ENCODE assay signal across 8 cellular contexts in genomic region chr3:102229062-102229655, GRCh38.
DNase-seq lines count a peak whose midpoint lies in the region; ATAC-seq, FAIRE-seq and TF ChIP-seq lines count a peak whose summit lies in the region.

No MANE protein-coding gene starts in this region.

- peaks cover 23% of the 10 kb centered on the region for H3K4me1 Mint-ChIP-seq in activated T-helper 2 cell treated with anti-CD3 and anti-CD28 coated beads, Interferon-gamma antibody, Interleukin-2, Interleukin-4, amounts not matched to agents 10 μg/mL and 5 μg/mL and 100 μg/mL, durations not matched to agents 14 hours and 24 hours and 36 hours (ENCODE audit: low read depth)

- peaks cover 23% of the 10 kb centered on the region for H3K27me3 Mint-ChIP-seq in activated T-helper 2 cell treated with anti-CD3 and anti-CD28 coated beads, Interferon-gamma antibody, Interleukin-2, Interleukin-4, amounts not matched to agents 10 μg/mL and 5 μg/mL and 100 μg/mL, durations not matched to agents 14 hours and 24 hours and 36 hours (ENCODE audit: low read depth)

- peak; percentile 20 for DNase-seq in DMS79 (lab: John Stamatoyannopoulos, UW)
- DNase-seq in MG63: peak; percentile 44
- DNase-seq in SHP77 treated with DMSO at 0.1 percent for 48 hours (lab: John Stamatoyannopoulos, UW): peak; percentile 84
- DNase-seq in activated T-helper 2 cell treated with anti-CD3 and anti-CD28 coated beads, Interferon-gamma antibody, Interleukin-2, Interleukin-4, amounts not matched to agents 10 μg/mL and 5 μg/mL and 100 μg/mL, durations not matched to agents 14 hours and 24 hours and 36 hours (ENCODE audit: low spot score): peak; percentile 62
- DNase-seq in germinal center (ENCODE audit: low spot score): peak; percentile 42
- DNase-seq in pancreas: peak; percentile 50 to 87 (median 58)
- peak; percentile 79 for DNase-seq in transverse colon

- no peaks in the 10 kb centered on the region for H3K36me3 Mint-ChIP-seq in activated T-helper 2 cell treated with anti-CD3 and anti-CD28 coated beads, Interferon-gamma antibody, Interleukin-2, Interleukin-4, amounts not matched to agents 10 μg/mL and 5 μg/mL and 100 μg/mL, durations not matched to agents 14 hours and 24 hours and 36 hours (ENCODE audit: low read depth)

- ATAC-seq in GM21825 (IDR thresholded peaks at IDR 0.05; ENCODE audit: unreplicated experiment) (peak; percentile 49), pancreas (peak; percentile 74 to 88 (median 86))

- intact Hi-C loops in activated T-helper 2 cell treated with anti-CD3 and anti-CD28 coated beads, Interferon-gamma antibody, Interleukin-2, Interleukin-4, amounts not matched to agents 10 μg/mL and 5 μg/mL and 100 μg/mL, durations not matched to agents 14 hours and 24 hours and 36 hours (cut with micrococcal nuclease): loop anchor here (1.0 to 10.0 kb wide), 4 partner anchors 148 to 504 kb away; partner anchors contain the start of gene CEP97
- intact Hi-C loops in pancreas (cut with DNase I) (loop anchor here in 1 of 3 donors (5.0 kb wide), 1 partner anchor 427 kb away; no protein-coding TSS in a partner anchor), transverse colon (cut with DNase I; ENCODE audit: low total_unique reads) (loop anchor here (5.0 to 10.0 kb wide), 2 partner anchors 224 to 308 kb away; no protein-coding TSS in a partner anchor)

- TF ChIP-seq CTCF in pancreas (IDR thresholded peaks at IDR 0.05) (peak; percentile 89 to 92 (median 92)), transverse colon (IDR thresholded peaks at IDR 0.05) (peak; percentile 88 to 95 (median 93))

- H3K9me3 ChIP-seq in MG63 (no peaks in the 10 kb centered on the region), pancreas (no peaks in the 10 kb centered on the region), transverse colon (no peaks in the 10 kb centered on the region)

- no peak overlapping the region for H3K27ac Mint-ChIP-seq in activated T-helper 2 cell treated with anti-CD3 and anti-CD28 coated beads, Interferon-gamma antibody, Interleukin-2, Interleukin-4, amounts not matched to agents 10 μg/mL and 5 μg/mL and 100 μg/mL, durations not matched to agents 14 hours and 24 hours and 36 hours

- H3K4me1 ChIP-seq in pancreas (peaks cover 0 to 9% (median 6%) of the 10 kb centered on the region in 3 donors), transverse colon (peaks cover 0 to 11% (median 0%) of the 10 kb centered on the region in 4 donors)

- TF ChIP-seq EP300 in transverse colon (IDR thresholded peaks at IDR 0.05; ENCODE audit: low read depth): no peak

- H3K36me3 ChIP-seq in MG63 (no peaks in the 10 kb centered on the region), pancreas (no peaks in the 10 kb centered on the region), transverse colon (no peaks in the 10 kb centered on the region)

- no peak overlapping the region for H3K4me3 ChIP-seq in MG63
- no peak overlapping the region for H3K4me3 ChIP-seq in pancreas
- H3K4me3 ChIP-seq in transverse colon: no peak overlapping the region

- 0 out of 2 replicates have a peak, but pooled peaks cover 2% of the 10 kb centered on the region for H3K27me3 ChIP-seq in MG63
- H3K27me3 ChIP-seq in pancreas: no peaks in the 10 kb centered on the region
- H3K27me3 ChIP-seq in transverse colon: no peaks in the 10 kb centered on the region

- H3K27ac ChIP-seq in pancreas (no peak overlapping the region), transverse colon (no peak overlapping the region)

- no peak for TF ChIP-seq POLR2A in transverse colon (IDR thresholded peaks at IDR 0.05)

- H3K4me3 Mint-ChIP-seq in activated T-helper 2 cell treated with anti-CD3 and anti-CD28 coated beads, Interferon-gamma antibody, Interleukin-2, Interleukin-4, amounts not matched to agents 10 μg/mL and 5 μg/mL and 100 μg/mL, durations not matched to agents 14 hours and 24 hours and 36 hours (ENCODE audit: low read depth): no peak overlapping the region

- peak; percentile 34 for FAIRE-seq in pancreas (lab: Jason Lieb, UNC)

- no peaks in the 10 kb centered on the region for H3K9me3 Mint-ChIP-seq in activated T-helper 2 cell treated with anti-CD3 and anti-CD28 coated beads, Interferon-gamma antibody, Interleukin-2, Interleukin-4, amounts not matched to agents 10 μg/mL and 5 μg/mL and 100 μg/mL, durations not matched to agents 14 hours and 24 hours and 36 hours

- in situ Hi-C loops in transverse colon (cut with MboI; ENCODE audit: low pct_ligation_motif_present in 1 of 4, low pct_unique_long_range_greater_than_20kb in 1 of 4, low sequenced_read_pairs in 3 of 4): loop anchor here (5.0 to 25.0 kb wide), 4 partner anchors 308 to 427 kb away; no protein-coding TSS in a partner anchor

- WGBS in pancreas, 2 donors: 20 to 25% methylated on average over 7 of the region's 7 CpGs
- WGBS in transverse colon (ENCODE audit: low coverage in 1 of 2), 2 donors: 22 to 56% methylated on average over 2 to 7 of the region's 7 CpGs

Comparison
In these comparisons a context has a peak if more than half of its experiments do, and no peak if none do; other contexts are left out.
1. DNase-seq: peak in every context shown above with its lines; median percentile 84 in SHP77 treated with DMSO at 0.1 percent for 48 hours; 79 in transverse colon; 62 in activated T-helper 2 cell treated with anti-CD3 and anti-CD28 coated beads, Interferon-gamma antibody, Interleukin-2, Interleukin-4, amounts not matched to agents 10 μg/mL and 5 μg/mL and 100 μg/mL, durations not matched to agents 14 hours and 24 hours and 36 hours; 58 in pancreas; 44 in MG63; 42 in germinal center; 20 in DMS79.